Comparison of ENCODE assay signal across 20 cellular contexts in genomic region chr5:50318220-50318619, GRCh38.
A peak's percentile ranks its signal among the peaks of the same experiment; 100 is the strongest.
DNase-seq lines count a peak whose midpoint lies in the region; ATAC-seq, FAIRE-seq and TF ChIP-seq lines count a peak whose summit lies in the region.
"Had no signal": no experiment of that assay in that cellular context is flagged by ENCODE, and none has a peak within 500 bp of the region (broad histone marks: within the 10 kb centered on the region; RNA-seq: fewer than 3 reads in every experiment).

No MANE protein-coding gene starts in this region.

- DNase-seq in HepG2 (ENCODE audit: low spot score) (no peak), right lobe of liver (no peak), Karpas-422 (peak; percentile 38), mucosa of gallbladder (ENCODE audit: low spot score) (no peak), H54 (ENCODE audit: insufficient read length, low spot score) (no peak)
- DNase-seq: ACHN; BE2C; C1 segment of cervical spinal cord; CD4-positive, alpha-beta memory T cell; CD4-positive, CD25-positive, alpha-beta regulatory T cell; CD8-positive, alpha-beta memory T cell; COR-L47; DMS79 treated with DMSO at 0.1 percent for 48 hours; GF-D8 had no signal

- H3K79me2 ChIP-seq in HepG2 (ENCODE audit: insufficient read depth, low read length) (no peaks in the 10 kb centered on the region), Karpas-422 (ENCODE audit: low read length) (no peaks in the 10 kb centered on the region)

- H2AFZ ChIP-seq in HepG2 (ENCODE audit: low read length) (no peak overlapping the region), Karpas-422 (ENCODE audit: low read length) (no peak overlapping the region)

- no peak overlapping the region for H3K4me2 ChIP-seq in HepG2 (ENCODE audit: low read depth, low read length)
- no peak overlapping the region for H3K4me2 ChIP-seq in Karpas-422 (ENCODE audit: low read depth, low read length, poor library complexity, severe bottlenecking)
- H3K4me2 ChIP-seq: BLaER1 had no signal

- ATAC-seq in HepG2 (no peak), right lobe of liver (no peak)

- in situ Hi-C loops in HepG2 (cut with HindIII; ENCODE audit: extremely low pct_ligation_motif_present, low pct_unique_long_range_greater_than_20kb) = no loop called here

- CTCF ChIA-PET in HepG2 (lab: Yijun Ruan, JAX; ENCODE audit: low intra/inter-chr PET ratio, low total read pairs) = no interaction called here

- H3K9me2 ChIP-seq in Karpas-422 (replicated peaks; ENCODE audit: insufficient read depth, low read length) = no peaks in the 10 kb centered on the region

- H3K9ac ChIP-seq in HepG2 (ENCODE audit: insufficient read depth, low read depth, low read length) (no peak overlapping the region), Karpas-422 (ENCODE audit: low read length) (no peak overlapping the region)
- H3K9ac ChIP-seq: BLaER1 had no signal

- TF ChIP-seq POLR2A in HepG2 (IDR thresholded peaks at IDR 0.05; ENCODE audit: insufficient read depth in 1 of 2, low read depth in 2 of 2, low read length in 2 of 2) (no peak), right lobe of liver (IDR thresholded peaks at IDR 0.05) (no peak), H54 (IDR thresholded peaks at IDR 0.05; ENCODE audit: low read depth, low read length) (no peak)

- no peak for FAIRE-seq in HepG2 (lab: Jason Lieb, UNC)
- FAIRE-seq in H54 (lab: Jason Lieb, UNC) = no peak
- FAIRE-seq: D721Med, G401.6, GM12891, GM19239 had no signal

- H4K20me1 ChIP-seq in HepG2 (ENCODE audit: insufficient read depth, low read length) = no peaks in the 10 kb centered on the region
- H4K20me1 ChIP-seq in Karpas-422 (ENCODE audit: insufficient read depth, low read depth, low read length) = no peaks in the 10 kb centered on the region
- H4K20me1 ChIP-seq: BLaER1 had no signal

- intact Hi-C loops in HepG2 (cut with micrococcal nuclease; ENCODE audit: unreplicated experiment) (no loop called here), right lobe of liver (cut with DNase I) (no loop called here)

- TF ChIP-seq CTCF in HepG2 (CRISPR knock-in tag; IDR thresholded peaks at IDR 0.05) (no peak), right lobe of liver (IDR thresholded peaks at IDR 0.05) (no peak)

- POLR2A ChIA-PET in HepG2 (lab: Yijun Ruan, JAX) = no interaction called here

- no peak for TF ChIP-seq RAD21 in HepG2 (CRISPR knock-in tag; IDR thresholded peaks at IDR 0.05)

- no peak overlapping the region for H3K4me3 ChIP-seq in HepG2 (replicated peaks in 1 of 3; ENCODE audit: insufficient read depth in 1 of 3, low read depth in 2 of 3, low read length in 3 of 3)
- H3K4me3 ChIP-seq in right lobe of liver = no peak overlapping the region
- no peak overlapping the region for H3K4me3 ChIP-seq in Karpas-422 (ENCODE audit: low read length)
- H3K4me3 ChIP-seq: BLaER1 had no signal

- H3K36me3 ChIP-seq in HepG2 (replicated peaks in 1 of 2; ENCODE audit: control insufficient read depth in 1 of 2, insufficient read depth in 2 of 2, low read length in 2 of 2) (no peaks in the 10 kb centered on the region), right lobe of liver (no peaks in the 10 kb centered on the region), Karpas-422 (ENCODE audit: insufficient read depth, low read length) (no peaks in the 10 kb centered on the region)
- H3K36me3 ChIP-seq: BE2C, BLaER1 had no signal

- H3K27ac ChIP-seq in HepG2 (ENCODE audit: extremely low read length, insufficient read depth, low read length) (no peak overlapping the region), right lobe of liver (no peak overlapping the region), Karpas-422 (ENCODE audit: low read length) (no peak overlapping the region)
- H3K27ac ChIP-seq: 22Rv1, BLaER1 had no signal

- H3K27me3 ChIP-seq in HepG2 (ENCODE audit: control insufficient read depth in 1 of 2, insufficient read depth in 2 of 2, low read length in 2 of 2) = no peaks in the 10 kb centered on the region
- H3K27me3 ChIP-seq in right lobe of liver = no peaks in the 10 kb centered on the region
- H3K27me3 ChIP-seq in Karpas-422 (ENCODE audit: low read length) = no peaks in the 10 kb centered on the region
- H3K27me3 ChIP-seq: BE2C, BLaER1 had no signal

- H3K4me1 ChIP-seq in HepG2 (ENCODE audit: insufficient read depth, low read length) (no peaks in the 10 kb centered on the region), right lobe of liver (no peaks in the 10 kb centered on the region), Karpas-422 (ENCODE audit: low read length) (peaks cover 17% of the 10 kb centered on the region; the same call in 1 of the 2 replicates)
- H3K4me1 ChIP-seq: BE2C, BLaER1 had no signal

- H3K9me3 ChIP-seq in HepG2 (ENCODE audit: low read length) (peaks cover 72% of the 10 kb centered on the region), right lobe of liver (no peaks in the 10 kb centered on the region), Karpas-422 (ENCODE audit: low read length) (no peaks in the 10 kb centered on the region)
- H3K9me3 ChIP-seq: BE2C, BLaER1 had no signal

- 4% methylated on average over 1 of the region's 1 CpG for WGBS in HepG2 (ENCODE audit: low lambda C conversion rate)
- 75% methylated on average over 1 of the region's 1 CpG for WGBS in right lobe of liver (ENCODE audit: insufficient coverage, low coverage, low lambda C conversion rate, missing lambda C conversion rate)

- no TSS peak for BruUV-seq in HepG2 (replicated peaks; lab: Mats Ljungman, UMichigan)

- no peak for TF ChIP-seq EP300 in HepG2 (IDR thresholded peaks at IDR 0.05; ENCODE audit: low read depth in 2 of 2, low read length in 2 of 2)
- no peak for TF ChIP-seq EP300 in HepG2 (CRISPR knock-in tag; IDR thresholded peaks at IDR 0.05; ENCODE audit: borderline replicate concordance)

TF ChIP-seq in HepG2, 621 proteins besides CTCF, POLR2A, EP300 and RAD21 (continues in another document):
- TF ChIP-seq, protein P1, sequence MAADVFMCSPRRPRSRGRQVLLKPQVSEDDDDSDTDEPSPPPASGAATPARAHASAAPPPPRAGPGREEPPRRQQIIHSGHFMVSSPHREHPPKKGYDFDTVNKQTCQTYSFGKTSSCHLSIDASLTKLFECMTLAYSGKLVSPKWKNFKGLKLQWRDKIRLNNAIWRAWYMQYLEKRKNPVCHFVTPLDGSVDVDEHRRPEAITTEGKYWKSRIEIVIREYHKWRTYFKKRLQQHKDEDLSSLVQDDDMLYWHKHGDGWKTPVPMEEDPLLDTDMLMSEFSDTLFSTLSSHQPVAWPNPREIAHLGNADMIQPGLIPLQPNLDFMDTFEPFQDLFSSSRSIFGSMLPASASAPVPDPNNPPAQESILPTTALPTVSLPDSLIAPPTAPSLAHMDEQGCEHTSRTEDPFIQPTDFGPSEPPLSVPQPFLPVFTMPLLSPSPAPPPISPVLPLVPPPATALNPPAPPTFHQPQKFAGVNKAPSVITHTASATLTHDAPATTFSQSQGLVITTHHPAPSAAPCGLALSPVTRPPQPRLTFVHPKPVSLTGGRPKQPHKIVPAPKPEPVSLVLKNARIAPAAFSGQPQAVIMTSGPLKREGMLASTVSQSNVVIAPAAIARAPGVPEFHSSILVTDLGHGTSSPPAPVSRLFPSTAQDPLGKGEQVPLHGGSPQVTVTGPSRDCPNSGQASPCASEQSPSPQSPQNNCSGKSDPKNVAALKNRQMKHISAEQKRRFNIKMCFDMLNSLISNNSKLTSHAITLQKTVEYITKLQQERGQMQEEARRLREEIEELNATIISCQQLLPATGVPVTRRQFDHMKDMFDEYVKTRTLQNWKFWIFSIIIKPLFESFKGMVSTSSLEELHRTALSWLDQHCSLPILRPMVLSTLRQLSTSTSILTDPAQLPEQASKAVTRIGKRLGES (CRISPR knock-in tag; IDR thresholded peaks at IDR 0.05; ENCODE audit: borderline replicate concordance) = no peak
- TF ChIP-seq ZFP41 (CRISPR knock-in tag; IDR thresholded peaks at IDR 0.05; ENCODE audit: borderline replicate concordance) (no peak), ZNF350 (CRISPR knock-in tag; IDR thresholded peaks at IDR 0.05; ENCODE audit: borderline replicate concordance, low read depth) (no peak), ZBTB4 (CRISPR knock-in tag; IDR thresholded peaks at IDR 0.05; ENCODE audit: borderline replicate concordance) (no peak), MAFK (conservative IDR thresholded peaks at IDR 0.05 in 1 of 2, IDR thresholded peaks at IDR 0.05 in 1 of 2; ENCODE audit: low read length in 2 of 2) (peak; percentile 42 to 70), ATM (IDR thresholded peaks at IDR 0.05; ENCODE audit: borderline replicate concordance) (no peak), YEATS2 (CRISPR knock-in tag; IDR thresholded peaks at IDR 0.05; ENCODE audit: borderline replicate concordance) (no peak), CAMTA2 (CRISPR knock-in tag; IDR thresholded peaks at IDR 0.05; ENCODE audit: borderline replicate concordance) (no peak)
- TF ChIP-seq, protein P2, sequence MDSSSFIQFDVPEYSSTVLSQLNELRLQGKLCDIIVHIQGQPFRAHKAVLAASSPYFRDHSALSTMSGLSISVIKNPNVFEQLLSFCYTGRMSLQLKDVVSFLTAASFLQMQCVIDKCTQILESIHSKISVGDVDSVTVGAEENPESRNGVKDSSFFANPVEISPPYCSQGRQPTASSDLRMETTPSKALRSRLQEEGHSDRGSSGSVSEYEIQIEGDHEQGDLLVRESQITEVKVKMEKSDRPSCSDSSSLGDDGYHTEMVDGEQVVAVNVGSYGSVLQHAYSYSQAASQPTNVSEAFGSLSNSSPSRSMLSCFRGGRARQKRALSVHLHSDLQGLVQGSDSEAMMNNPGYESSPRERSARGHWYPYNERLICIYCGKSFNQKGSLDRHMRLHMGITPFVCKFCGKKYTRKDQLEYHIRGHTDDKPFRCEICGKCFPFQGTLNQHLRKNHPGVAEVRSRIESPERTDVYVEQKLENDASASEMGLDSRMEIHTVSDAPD (CRISPR knock-in tag; IDR thresholded peaks at IDR 0.05) = no peak
